In the genomic region with DNA sequence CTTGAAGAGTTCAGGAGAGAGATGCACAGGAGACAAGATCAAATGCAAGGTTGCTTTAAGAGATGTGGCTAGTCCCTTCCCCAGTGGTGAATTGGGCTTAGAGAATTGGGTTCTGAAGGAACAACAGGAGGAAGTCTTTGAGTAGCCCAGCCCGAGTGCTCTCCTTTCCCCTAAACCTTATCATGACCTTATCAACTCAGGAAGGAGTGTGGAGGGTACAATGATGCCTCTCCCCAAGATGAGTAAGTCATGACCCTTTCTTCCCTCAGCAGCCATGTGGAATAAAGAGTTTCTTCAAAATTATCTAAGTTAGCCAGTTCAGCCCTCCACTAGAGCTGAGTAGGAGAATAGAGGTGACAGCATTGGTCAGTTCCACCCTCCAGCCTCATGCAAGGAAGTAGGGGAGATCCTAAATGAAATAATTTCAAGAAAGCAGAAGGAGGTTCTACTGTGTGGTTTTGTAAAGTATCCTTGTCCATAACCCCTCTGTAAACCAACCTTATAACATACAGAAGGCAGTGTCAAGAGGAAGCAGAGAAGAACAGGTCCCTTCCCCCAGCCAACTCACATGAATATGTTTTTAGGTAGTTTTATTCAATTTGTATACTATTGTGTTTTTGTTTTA, we compare ENCODE assay signal across 14 cellular contexts.
A peak's percentile ranks its signal among the peaks of the same experiment; 100 is the strongest.
DNase-seq lines count a peak whose midpoint lies in the region; ATAC-seq lines count a peak whose summit lies in the region.
"Had no signal": no experiment of that assay in that cellular context is flagged by ENCODE, and none has a peak within 500 bp of the region (broad histone marks: within the 10 kb centered on the region; RNA-seq: fewer than 3 reads in every experiment).

No MANE protein-coding gene starts in this region.

- peak overlapping the region; percentile 83 for H3K27ac Mint-ChIP-seq in activated naive CD4-positive, alpha-beta T cell treated with anti-CD3 and anti-CD28 coated beads, Interleukin-2, amount 50 U/mL, for 24 hours
- H3K27ac Mint-ChIP-seq in activated T-helper 17 cell treated with anti-CD3 and anti-CD28 coated beads, Interleukin-2, amount 50 U/mL, for 72 hours, result peak overlapping the region; percentile 67
- H3K27ac Mint-ChIP-seq in stimulated activated memory B cell treated with anti-CD40 and anti-IgM and Interleukin-4, amounts not matched to agents 10 μg/mL and 1 μg/mL and 100 μg/mL, for 72 hours, result peak overlapping the region; percentile 37

- no peaks in the 10 kb centered on the region for H3K9me3 Mint-ChIP-seq in activated naive CD4-positive, alpha-beta T cell treated with anti-CD3 and anti-CD28 coated beads, Interleukin-2, amount 50 U/mL, for 24 hours
- H3K9me3 Mint-ChIP-seq in activated T-helper 17 cell treated with anti-CD3 and anti-CD28 coated beads, Interleukin-2, amount 50 U/mL, for 72 hours, result no peaks in the 10 kb centered on the region
- no peaks in the 10 kb centered on the region for H3K9me3 Mint-ChIP-seq in stimulated activated memory B cell treated with anti-CD40 and anti-IgM and Interleukin-4, amounts not matched to agents 10 μg/mL and 1 μg/mL and 100 μg/mL, for 72 hours

- no peaks in the 10 kb centered on the region for H3K27me3 Mint-ChIP-seq in activated naive CD4-positive, alpha-beta T cell treated with anti-CD3 and anti-CD28 coated beads, Interleukin-2, amount 50 U/mL, for 24 hours
- H3K27me3 Mint-ChIP-seq in activated T-helper 17 cell treated with anti-CD3 and anti-CD28 coated beads, Interleukin-2, amount 50 U/mL, for 72 hours, result no peaks in the 10 kb centered on the region
- H3K27me3 Mint-ChIP-seq in stimulated activated memory B cell treated with anti-CD40 and anti-IgM and Interleukin-4, amounts not matched to agents 10 μg/mL and 1 μg/mL and 100 μg/mL, for 72 hours, result no peaks in the 10 kb centered on the region

- peaks cover 75% of the 10 kb centered on the region for H3K4me1 Mint-ChIP-seq in activated naive CD4-positive, alpha-beta T cell treated with anti-CD3 and anti-CD28 coated beads, Interleukin-2, amount 50 U/mL, for 24 hours
- peaks cover 31% of the 10 kb centered on the region for H3K4me1 Mint-ChIP-seq in activated T-helper 17 cell treated with anti-CD3 and anti-CD28 coated beads, Interleukin-2, amount 50 U/mL, for 72 hours
- peaks cover 29% of the 10 kb centered on the region for H3K4me1 Mint-ChIP-seq in stimulated activated memory B cell treated with anti-CD40 and anti-IgM and Interleukin-4, amounts not matched to agents 10 μg/mL and 1 μg/mL and 100 μg/mL, for 72 hours

- no peak for DNase-seq in activated naive CD4-positive, alpha-beta T cell treated with Interleukin-2 at 50 U/mL for 16 hours
- DNase-seq in NOMO-1 treated with dmso at 0.1 percent for 144 hours (lab: John Stamatoyannopoulos, UW; ENCODE audit: unreplicated experiment) (peak; percentile 11), cerebellar cortex (ENCODE audit: low spot score) (no peak), NCI-H510A (lab: John Stamatoyannopoulos, UW) (no peak)
- DNase-seq: amniotic stem cell; colonic mucosa; NCI-H187; NCI-H524; stimulated activated CD4-positive, alpha-beta T cell treated with anti-CD3 and anti-CD28 coated beads, Interleukin-15, amount 100 ng/mL, for 24 hours; T-helper 9 cell had no signal

- no peak for ATAC-seq in activated T-helper 17 cell treated with anti-CD3 and anti-CD28 coated beads, Interleukin-2, amount 50 U/mL, for 72 hours (replicated peaks)
- ATAC-seq in stimulated activated memory B cell treated with anti-CD40 and anti-IgM and Interleukin-4, amounts not matched to agents 10 μg/mL and 1 μg/mL and 100 μg/mL, for 72 hours, result no peak
- ATAC-seq in GM19035 (IDR thresholded peaks at IDR 0.05; ENCODE audit: unreplicated experiment), result no peak

- H3K36me3 Mint-ChIP-seq in activated naive CD4-positive, alpha-beta T cell treated with anti-CD3 and anti-CD28 coated beads, Interleukin-2, amount 50 U/mL, for 24 hours, result peaks cover 26% of the 10 kb centered on the region
- H3K36me3 Mint-ChIP-seq in activated T-helper 17 cell treated with anti-CD3 and anti-CD28 coated beads, Interleukin-2, amount 50 U/mL, for 72 hours (ENCODE audit: low read depth), result peaks cover 52% of the 10 kb centered on the region
- peaks cover 31% of the 10 kb centered on the region for H3K36me3 Mint-ChIP-seq in stimulated activated memory B cell treated with anti-CD40 and anti-IgM and Interleukin-4, amounts not matched to agents 10 μg/mL and 1 μg/mL and 100 μg/mL, for 72 hours

- no peak overlapping the region for H3K4me3 Mint-ChIP-seq in activated naive CD4-positive, alpha-beta T cell treated with anti-CD3 and anti-CD28 coated beads, Interleukin-2, amount 50 U/mL, for 24 hours
- H3K4me3 Mint-ChIP-seq in activated T-helper 17 cell treated with anti-CD3 and anti-CD28 coated beads, Interleukin-2, amount 50 U/mL, for 72 hours, result no peak overlapping the region
- H3K4me3 Mint-ChIP-seq in stimulated activated memory B cell treated with anti-CD40 and anti-IgM and Interleukin-4, amounts not matched to agents 10 μg/mL and 1 μg/mL and 100 μg/mL, for 72 hours, result no peak overlapping the region
